8 cellular contexts compared by ENCODE assay signal in genomic region chr2:97589257-97589597, GRCh38. TPM values are rescaled to one million over a fixed set of nuclear protein-coding genes. Genes with fewer than 3 reads are reported as not detected.
A peak's percentile ranks its signal among the peaks of the same experiment; 100 is the strongest.
DNase-seq lines count a peak whose midpoint lies in the region; ATAC-seq and TF ChIP-seq lines count a peak whose summit lies in the region.
"Not testable (repeated sequence)": the region's sequence is repeated elsewhere in the genome, so short reads cannot be mapped to it uniquely, and the experiment has no call there.

No MANE protein-coding gene starts in this region.

- not testable (repeated sequence) for H2AFZ ChIP-seq in mesenchymal stem cell (ENCODE audit: low read depth, low read length)

- not testable (repeated sequence) for TF ChIP-seq CTCF in activated B cell treated with CpG ODN at 0.5 μM for 24 hours (IDR thresholded peaks at IDR 0.05); brain microvascular endothelial cell (IDR thresholded peaks at IDR 0.05; ENCODE audit: low read depth, low read length, missing control alignments); fibroblast of villous mesenchyme (IDR thresholded peaks at IDR 0.05; ENCODE audit: insufficient read depth, low read depth, low read length); retinal pigment epithelial cell (conservative IDR thresholded peaks at IDR 0.05; ENCODE audit: low read depth, low read length); vagina (IDR thresholded peaks at IDR 0.05)

- not testable (repeated sequence) for H3K4me2 ChIP-seq in mesenchymal stem cell (ENCODE audit: low read length, poor library complexity, severe bottlenecking)

- not testable (repeated sequence) for H2BK12ac ChIP-seq in mesenchymal stem cell (ENCODE audit: low read length in 2 of 2)

- peak overlapping the region; percentile 89 for H3K4me3 ChIP-seq in GM08714 (ENCODE audit: low read length)
- peak overlapping the region; percentile 70 for H3K4me3 ChIP-seq in Jurkat, Clone E6-1 (ENCODE audit: low read length)
- peak overlapping the region; percentile 71 for H3K4me3 ChIP-seq in brain microvascular endothelial cell (ENCODE audit: low read depth, low read length)
- H3K4me3 ChIP-seq in fibroblast of villous mesenchyme (ENCODE audit: low read depth, low read length) = peak overlapping the region; percentile 69
- H3K4me3 ChIP-seq in mesenchymal stem cell (ENCODE audit: insufficient read depth in 1 of 2, low read depth in 1 of 2, low read length in 2 of 2) = peak overlapping the region; percentile 46 to 83
- H3K4me3 ChIP-seq in retinal pigment epithelial cell (ENCODE audit: low read length) = peak overlapping the region; percentile 68
- H3K4me3 ChIP-seq in vagina = peak overlapping the region; percentile 60 to 78

- not testable (repeated sequence) for H3K14ac ChIP-seq in mesenchymal stem cell (ENCODE audit: low read length in 2 of 2)

- H3K9me3 ChIP-seq in mesenchymal stem cell (ENCODE audit: control insufficient read depth, low read length); vagina: not testable (repeated sequence)

- H3K4me1 ChIP-seq in mesenchymal stem cell (ENCODE audit: control insufficient read depth, insufficient read depth, low read depth, low read length); vagina: not testable (repeated sequence)

- not testable (repeated sequence) for H2BK5ac ChIP-seq in mesenchymal stem cell (ENCODE audit: low read depth, low read length, poor library complexity, severe bottlenecking)

- H3K9me3 Mint-ChIP-seq in activated B cell treated with CpG ODN at 0.5 μM for 24 hours = not testable (repeated sequence)

- H3K4me1 Mint-ChIP-seq in activated B cell treated with CpG ODN at 0.5 μM for 24 hours = not testable (repeated sequence)

- not testable (repeated sequence) for H3K23ac ChIP-seq in mesenchymal stem cell (ENCODE audit: low read length in 2 of 2)

- POLR2A ChIA-PET in activated B cell treated with CpG ODN at 0.5 μM for 24 hours (lab: Charles Lee) = interaction anchor here (0.8 kb wide), 1 partner anchor 76 kb away, joined by 3 read pairs; no protein-coding TSS in a partner anchor

- H2AK5ac ChIP-seq in mesenchymal stem cell (ENCODE audit: low read length, severe bottlenecking) = not testable (repeated sequence)

- H3K36me3 Mint-ChIP-seq in activated B cell treated with CpG ODN at 0.5 μM for 24 hours (ENCODE audit: low read depth) = not testable (repeated sequence)

- intact Hi-C loops in activated B cell treated with CpG ODN at 0.5 μM for 24 hours (cut with micrococcal nuclease); vagina (cut with DNase I): not testable (repeated sequence)

- TF ChIP-seq POLR2A in vagina (IDR thresholded peaks at IDR 0.05) = not testable (repeated sequence)

- not testable (repeated sequence) for H3K18ac ChIP-seq in mesenchymal stem cell (ENCODE audit: low read depth in 1 of 2, low read length in 2 of 2)

- CTCF ChIA-PET in activated B cell treated with CpG ODN at 0.5 μM for 24 hours (lab: Charles Lee) = interaction anchor here (4.4 kb wide), 1 partner anchor 109 kb away, joined by 123 read pairs; no protein-coding TSS in a partner anchor

- H3K4ac ChIP-seq in mesenchymal stem cell (ENCODE audit: low read depth in 1 of 2, low read length in 2 of 2) = not testable (repeated sequence)

- H3K9ac ChIP-seq in mesenchymal stem cell (ENCODE audit: low read length) = peak overlapping the region; percentile 83

- H3K4me3 Mint-ChIP-seq in activated B cell treated with CpG ODN at 0.5 μM for 24 hours = peak overlapping the region; percentile 99

- H3K36me3 ChIP-seq in brain microvascular endothelial cell (replicated peaks); mesenchymal stem cell (ENCODE audit: control insufficient read depth in 1 of 2, insufficient read depth in 2 of 2, low read depth in 1 of 2, low read length in 2 of 2); vagina: not testable (repeated sequence)

- not testable (repeated sequence) for H2BK15ac ChIP-seq in mesenchymal stem cell (ENCODE audit: low read depth, poor library complexity, severe bottlenecking)

- 0% methylated on average over 4 of the region's 14 CpGs for WGBS in mesenchymal stem cell

- not testable (repeated sequence) for H4K91ac ChIP-seq in mesenchymal stem cell (ENCODE audit: low read length)

- not testable (repeated sequence) for ATAC-seq in activated B cell treated with CpG ODN at 0.5 μM for 24 hours (ENCODE audit: low read depth)

- peak overlapping the region; percentile 97 for H3K27ac Mint-ChIP-seq in activated B cell treated with CpG ODN at 0.5 μM for 24 hours

- not testable (repeated sequence) for H2BK120ac ChIP-seq in mesenchymal stem cell (ENCODE audit: low read depth, low read length)

- H3K27me3 Mint-ChIP-seq in activated B cell treated with CpG ODN at 0.5 μM for 24 hours = not testable (repeated sequence)

- not testable (repeated sequence) for H3K27me3 ChIP-seq in brain microvascular endothelial cell (replicated peaks); mesenchymal stem cell (ENCODE audit: control insufficient read depth in 1 of 2, insufficient read depth in 1 of 2, low read length in 2 of 2); vagina

- in situ Hi-C loops in brain microvascular endothelial cell (cut with HindIII; ENCODE audit: low pct_ligation_motif_present, low sequenced_read_pairs) = not testable (repeated sequence)

- DNase-seq in Jurkat, Clone E6-1 (ENCODE audit: low read depth, low spot score); activated B cell treated with CpG ODN at 0.5 μM for 24 hours; brain microvascular endothelial cell; fibroblast of villous mesenchyme (ENCODE audit: low read depth); mesenchymal stem cell; retinal pigment epithelial cell (ENCODE audit: low read depth); vagina (ENCODE audit: extremely low spot score in 2 of 2): not testable (repeated sequence)

- H4K8ac ChIP-seq in mesenchymal stem cell (ENCODE audit: low read length) = not testable (repeated sequence)

- H3K79me1 ChIP-seq in mesenchymal stem cell (replicated peaks; ENCODE audit: low read length, poor library complexity, severe bottlenecking) = not testable (repeated sequence)

- H3K27ac ChIP-seq in brain microvascular endothelial cell; mesenchymal stem cell (ENCODE audit: low read length, poor library complexity, severe bottlenecking): not testable (repeated sequence)
- peak overlapping the region; percentile 75 for H3K27ac ChIP-seq in vagina

RNA-seq across cellular contexts. Expression of gene ANKRD36B, which starts 0.5 kb away (rescaled TPM):
- polyA plus RNA-seq in Jurkat, Clone E6-1 (2012; ENCODE audit: insufficient read depth, insufficient read length) = 19.9 TPM
- total RNA-seq in activated B cell treated with CpG ODN at 0.5 μM for 24 hours (25.5 and 29.8 TPM in 2 replicates), fibroblast of villous mesenchyme (20.3 and 40.2 TPM in 2 replicates), vagina (53.0 TPM)
- 5.5 TPM for polyA plus RNA-seq in mesenchymal stem cell (2013, experiment 1 of 2)
- 5.2 TPM for polyA plus RNA-seq in mesenchymal stem cell (2013, experiment 2 of 2)

RNA-seq across cellular contexts. Expression of gene COX5B, which starts 56.6 kb away (rescaled TPM):
- 304 TPM for polyA plus RNA-seq in Jurkat, Clone E6-1 (2012; ENCODE audit: insufficient read depth, insufficient read length)
- total RNA-seq in activated B cell treated with CpG ODN at 0.5 μM for 24 hours = 156 and 183 TPM in 2 replicates
- total RNA-seq in fibroblast of villous mesenchyme = 270 and 304 TPM in 2 replicates
- polyA plus RNA-seq in mesenchymal stem cell (2013, experiment 1 of 2) = 242 TPM
- 244 TPM for polyA plus RNA-seq in mesenchymal stem cell (2013, experiment 2 of 2)
- 481 TPM for total RNA-seq in vagina
